ENCODE assay signal across 22 cellular contexts in genomic region chr2:227443889-227444568, GRCh38. TPM values are rescaled to one million over a fixed set of nuclear protein-coding genes. Genes with fewer than 3 reads are reported as not detected.
DNase-seq lines count a peak whose midpoint lies in the region; ATAC-seq and TF ChIP-seq lines count a peak whose summit lies in the region.
"Had no signal": no experiment of that assay in that cellular context is flagged by ENCODE, and none has a peak within 500 bp of the region (broad histone marks: within the 10 kb centered on the region; RNA-seq: fewer than 3 reads in every experiment).

No MANE protein-coding gene starts in this region.

- no peaks in the 10 kb centered on the region for H3K9me2 ChIP-seq in SK-N-SH

- no peak overlapping the region for H3K27ac ChIP-seq in SK-N-SH (ENCODE audit: low read depth in 2 of 2, low read length in 1 of 2)
- H3K27ac ChIP-seq in smooth muscle cell (ENCODE audit: low read depth): peak overlapping the region; percentile 20
- H3K27ac ChIP-seq in heart left ventricle: no peak overlapping the region
- H3K27ac ChIP-seq: 22Rv1 had no signal

- no peak for TF ChIP-seq POLR2A in heart left ventricle (IDR thresholded peaks at IDR 0.05)

- intact Hi-C loops in posterior vena cava (cut with DNase I) (no loop called here), heart left ventricle (cut with DNase I) (no loop called here)

- CTCF ChIA-PET in SK-N-SH (lab: Yijun Ruan, JAX): interaction anchor here (1.0 to 1.4 kb wide), 3 partner anchors 27 to 42 kb away, joined by 3 to 4 read pairs (median 4); no protein-coding TSS in a partner anchor

- no peak for TF ChIP-seq CTCF in SK-N-SH (IDR thresholded peaks at IDR 0.05)
- TF ChIP-seq CTCF in smooth muscle cell (IDR thresholded peaks at IDR 0.05; ENCODE audit: borderline replicate concordance, insufficient read depth, poor library complexity, severe bottlenecking): no peak
- TF ChIP-seq CTCF in heart left ventricle (IDR thresholded peaks at IDR 0.05): no peak

- 86% methylated on average over 12 of the region's 12 CpGs for WGBS in SK-N-SH (ENCODE audit: low lambda C conversion rate)
- 52% methylated on average over 12 of the region's 12 CpGs for WGBS in smooth muscle cell (ENCODE audit: low lambda C conversion rate)
- 58 to 63% (median 60%) methylated on average over 12 of the region's 12 CpGs for WGBS in heart left ventricle, 4 donors

- no peak for TF ChIP-seq RAD21 in SK-N-SH (IDR thresholded peaks at IDR 0.05; ENCODE audit: low read length)

- H3K4me3 ChIP-seq in SK-N-SH (ENCODE audit: low read depth in 2 of 2, low read length in 1 of 2) (no peak overlapping the region), adipocyte (ENCODE audit: low read length) (no peak overlapping the region), smooth muscle cell (no peak overlapping the region), heart left ventricle (no peak overlapping the region)

- H3K36me3 ChIP-seq in SK-N-SH (replicated peaks in 1 of 2; ENCODE audit: control insufficient read depth in 1 of 2, insufficient read depth in 2 of 2, low read length in 1 of 2): no peaks in the 10 kb centered on the region
- no peaks in the 10 kb centered on the region for H3K36me3 ChIP-seq in adipocyte (ENCODE audit: control insufficient read depth, insufficient read depth, low read length, severe bottlenecking)
- no peaks in the 10 kb centered on the region for H3K36me3 ChIP-seq in smooth muscle cell (ENCODE audit: low read depth)
- no peaks in the 10 kb centered on the region for H3K36me3 ChIP-seq in heart left ventricle

- H3K4me1 ChIP-seq in SK-N-SH (ENCODE audit: control insufficient read depth in 1 of 2, insufficient read depth in 2 of 2, low read depth in 1 of 2, low read length in 1 of 2): peaks cover 0 to 11% of the 10 kb centered on the region in 2 experiments; a peak in 3 of 4 replicates
- no peaks in the 10 kb centered on the region for H3K4me1 ChIP-seq in adipocyte (ENCODE audit: control insufficient read depth, insufficient read depth, low read length)
- no peaks in the 10 kb centered on the region for H3K4me1 ChIP-seq in smooth muscle cell (ENCODE audit: low read depth)
- H3K4me1 ChIP-seq in heart left ventricle: no peaks in the 10 kb centered on the region

- DNase-seq in SK-N-SH (no peak), adipocyte (ENCODE audit: low read depth) (peak; percentile 46), foreskin melanocyte (peak; percentile 63), smooth muscle cell (lab: John Stamatoyannopoulos, UW; ENCODE audit: unreplicated experiment) (no peak), posterior vena cava (ENCODE audit: low spot score) (no peak), heart left ventricle (no peak), NCI-H1092 (lab: John Stamatoyannopoulos, UW) (no peak)
- DNase-seq: CD8-positive, alpha-beta T cell; NCI-H1417 treated with DMSO at 0.1 percent for 48 hours; NCI-H1930; NCI-H2171; NCI-H446; NCI-H69; NK-92 treated with Interleukin-12 subunit alpha and Interleukin-12 subunit beta, amount 100 ng/mL, for 24 hours; SHP77 treated with DMSO at 0.1 percent for 48 hours had no signal

- H3K9ac ChIP-seq in SK-N-SH (no peak overlapping the region), adipocyte (ENCODE audit: low read length) (no peak overlapping the region), smooth muscle cell (ENCODE audit: low read depth) (no peak overlapping the region)

- H3K27me3 ChIP-seq in SK-N-SH (ENCODE audit: insufficient read depth) (no peaks in the 10 kb centered on the region), adipocyte (replicated peaks; ENCODE audit: control insufficient read depth, insufficient read depth, low read length) (no peaks in the 10 kb centered on the region), smooth muscle cell (ENCODE audit: low read depth) (no peaks in the 10 kb centered on the region), heart left ventricle (no peaks in the 10 kb centered on the region)

- H4K20me1 ChIP-seq in SK-N-SH (ENCODE audit: insufficient read depth) (no peaks in the 10 kb centered on the region), smooth muscle cell (ENCODE audit: low read depth) (no peaks in the 10 kb centered on the region)

- H3K9me3 ChIP-seq in SK-N-SH: no peaks in the 10 kb centered on the region
- H3K9me3 ChIP-seq in adipocyte (ENCODE audit: control insufficient read depth, low read length): no peaks in the 10 kb centered on the region
- no peaks in the 10 kb centered on the region for H3K9me3 ChIP-seq in smooth muscle cell (replicated peaks; ENCODE audit: low read depth)
- H3K9me3 ChIP-seq in heart left ventricle: no peaks in the 10 kb centered on the region

- H2AFZ ChIP-seq in SK-N-SH (ENCODE audit: low read depth) (no peak overlapping the region), smooth muscle cell (ENCODE audit: low read depth) (peak overlapping the region; percentile 68)

- no peak for TF ChIP-seq EP300 in SK-N-SH (IDR thresholded peaks at IDR 0.05; ENCODE audit: borderline replicate concordance in 1 of 2, low read depth in 1 of 2, low read length in 1 of 2)

- H3F3A ChIP-seq in SK-N-SH (replicated peaks; ENCODE audit: insufficient read depth) (peaks cover 4% of the 10 kb centered on the region), smooth muscle cell (ENCODE audit: low read depth) (no peaks in the 10 kb centered on the region)

- H3K79me2 ChIP-seq in SK-N-SH (ENCODE audit: insufficient read depth): no peaks in the 10 kb centered on the region
- H3K79me2 ChIP-seq in smooth muscle cell (ENCODE audit: low read depth): no peaks in the 10 kb centered on the region

- peak; percentile 44; the same call in 1 of the 3 replicates for ATAC-seq in SK-N-SH treated with all-trans-retinoic acid at 6 μM for 48 hours
- no peak for ATAC-seq in heart left ventricle
- ATAC-seq: CD8-positive, alpha-beta T cell had no signal

- POLR2A ChIA-PET in SK-N-SH (lab: Yijun Ruan, JAX): no interaction called here

- H3K4me2 ChIP-seq in SK-N-SH: no peak overlapping the region
- peak overlapping the region; percentile 13 for H3K4me2 ChIP-seq in smooth muscle cell

TF ChIP-seq in SK-N-SH treated with all-trans-retinoic acid at 6 μM for 48 hours, 23 proteins besides CTCF, POLR2A, EP300 and RAD21:
- TF ChIP-seq ZC3H10 (CRISPR knock-in tag; IDR thresholded peaks at IDR 0.05) (no peak), TOX (CRISPR knock-in tag; IDR thresholded peaks at IDR 0.05; ENCODE audit: borderline replicate concordance) (no peak), TCF4 (CRISPR knock-in tag; IDR thresholded peaks at IDR 0.05; ENCODE audit: borderline replicate concordance) (no peak), ZNF70 (CRISPR knock-in tag; IDR thresholded peaks at IDR 0.05) (no peak), CSDC2 (CRISPR knock-in tag; IDR thresholded peaks at IDR 0.05) (no peak)
- TF ChIP-seq, protein P1, sequence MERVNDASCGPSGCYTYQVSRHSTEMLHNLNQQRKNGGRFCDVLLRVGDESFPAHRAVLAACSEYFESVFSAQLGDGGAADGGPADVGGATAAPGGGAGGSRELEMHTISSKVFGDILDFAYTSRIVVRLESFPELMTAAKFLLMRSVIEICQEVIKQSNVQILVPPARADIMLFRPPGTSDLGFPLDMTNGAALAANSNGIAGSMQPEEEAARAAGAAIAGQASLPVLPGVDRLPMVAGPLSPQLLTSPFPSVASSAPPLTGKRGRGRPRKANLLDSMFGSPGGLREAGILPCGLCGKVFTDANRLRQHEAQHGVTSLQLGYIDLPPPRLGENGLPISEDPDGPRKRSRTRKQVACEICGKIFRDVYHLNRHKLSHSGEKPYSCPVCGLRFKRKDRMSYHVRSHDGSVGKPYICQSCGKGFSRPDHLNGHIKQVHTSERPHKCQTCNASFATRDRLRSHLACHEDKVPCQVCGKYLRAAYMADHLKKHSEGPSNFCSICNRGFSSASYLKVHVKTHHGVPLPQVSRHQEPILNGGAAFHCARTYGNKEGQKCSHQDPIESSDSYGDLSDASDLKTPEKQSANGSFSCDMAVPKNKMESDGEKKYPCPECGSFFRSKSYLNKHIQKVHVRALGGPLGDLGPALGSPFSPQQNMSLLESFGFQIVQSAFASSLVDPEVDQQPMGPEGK (CRISPR knock-in tag; IDR thresholded peaks at IDR 0.05; ENCODE audit: borderline replicate concordance): no peak

TF ChIP-seq in SK-N-SH, 30 proteins besides CTCF, POLR2A, EP300 and RAD21 (continues in another document):
- no peak for TF ChIP-seq RXRA (IDR thresholded peaks at IDR 0.05; ENCODE audit: borderline replicate concordance, low read depth)
- no peak for TF ChIP-seq CHD2 (IDR thresholded peaks at IDR 0.05; ENCODE audit: low read length, partially characterized antibody)
- TF ChIP-seq FOXM1 (IDR thresholded peaks at IDR 0.05; ENCODE audit: low read depth): no peak
- TF ChIP-seq JUND (IDR thresholded peaks at IDR 0.05): no peak

RNA-seq across cellular contexts. Expression of gene AGFG1, which starts 27.9 kb away (rescaled TPM):
- polyA plus RNA-seq in SK-N-SH (2012; rRNA removed) (42.3 and 62.7 TPM in 2 replicates), smooth muscle cell (60.5 and 61.1 TPM in 2 replicates), heart left ventricle (10 to 100 TPM; 12.0 to 63.6 TPM)
- 41.6 and 49.2 TPM in 2 replicates for polyA plus RNA-seq in SK-N-SH (2012; cell fraction: cytosol; rRNA removed)
- polyA plus RNA-seq in SK-N-SH (2012; cell fraction: nucleus; rRNA removed): 30.2 and 65.2 TPM in 2 replicates
- total RNA-seq in smooth muscle cell (127 and 143 TPM in 2 replicates), posterior vena cava (10 to 100 TPM; 82.8 to 85.5 TPM), heart left ventricle (10 to 100 TPM; 48.4 to 92.1 (median 60.0) TPM)

RNA-seq across cellular contexts. Expression of gene SCYGR1, which starts 56.3 kb away (rescaled TPM):
- polyA plus RNA-seq in SK-N-SH (2012; rRNA removed) (not detected in 2 replicates), smooth muscle cell (not detected in 2 replicates), heart left ventricle (not detected)
- not detected in 2 replicates for polyA plus RNA-seq in SK-N-SH (2012; cell fraction: cytosol; rRNA removed)
- not detected in 2 replicates for polyA plus RNA-seq in SK-N-SH (2012; cell fraction: nucleus; rRNA removed)
- total RNA-seq in smooth muscle cell (not detected in 2 replicates), posterior vena cava (not detected), heart left ventricle (not detected)
- total RNA-seq: CD8-positive, alpha-beta T cell; G401; LHCN-M2; OCI-LY7 had no signal
- polyA plus RNA-seq: BJ, IgD-negative memory B cell had no signal

Comparison
In these comparisons a context has a peak if more than half of its experiments do, and no peak if none do; other contexts are left out.
1. DNase-seq: peak in adipocyte (single experiment) and foreskin melanocyte (single experiment); none in SK-N-SH (single experiment), smooth muscle cell (single experiment), posterior vena cava (single experiment), heart left ventricle (0 of 5) and NCI-H1092 (single experiment).